8 cellular contexts compared by ENCODE assay signal in genomic region chr3:75434937-75435778, GRCh38.
DNase-seq lines count a peak whose midpoint lies in the region; ATAC-seq, FAIRE-seq and TF ChIP-seq lines count a peak whose summit lies in the region.
"Not testable (repeated sequence)": the region's sequence is repeated elsewhere in the genome, so short reads cannot be mapped to it uniquely, and the experiment has no call there.

No MANE protein-coding gene starts in this region.

- not testable (repeated sequence) for TF ChIP-seq CTCF in OCI-LY3 (IDR thresholded peaks at IDR 0.05; ENCODE audit: low read depth, low read length); endothelial cell of umbilical vein (IDR thresholded peaks at IDR 0.05; ENCODE audit: extremely low read depth in 1 of 2, insufficient read depth in 1 of 2, low read depth in 1 of 2, low read length in 2 of 2); mesothelial cell of epicardium (IDR thresholded peaks at IDR 0.05; ENCODE audit: unreplicated experiment)

- POLR2A ChIA-PET in endothelial cell of umbilical vein (lab: Charles Lee), result not testable (repeated sequence)

- not testable (repeated sequence) for H3K27me3 Mint-ChIP-seq in mesothelial cell of epicardium (ENCODE audit: low read depth)

- CTCF ChIA-PET in endothelial cell of umbilical vein (lab: Charles Lee), result interaction anchor here (1.4 kb wide), 1 partner anchor 243 kb away, joined by 4 read pairs; no protein-coding TSS in a partner anchor

- ATAC-seq in GM21515 (IDR thresholded peaks at IDR 0.05; ENCODE audit: unreplicated experiment), result peak; percentile 99

- H3K36me3 ChIP-seq in HUES6 (ENCODE audit: control insufficient read depth, insufficient read depth, low read length); OCI-LY3 (replicated peaks; ENCODE audit: low read depth, low read length); endothelial cell of umbilical vein (ENCODE audit: control insufficient read depth in 2 of 2, extremely low read depth in 1 of 2, insufficient read depth in 2 of 2, low read length in 2 of 2): not testable (repeated sequence)

- H3K9me3 Mint-ChIP-seq in mesothelial cell of epicardium, result not testable (repeated sequence)

- DNase-seq in COLO668 (lab: John Stamatoyannopoulos, UW; ENCODE audit: unreplicated experiment) (peak; percentile 93), activated T-cell treated with anti-CD3 and anti-CD28 coated beads for 24 hours (ENCODE audit: low read depth) (peak; percentile 96), endothelial cell of umbilical vein (ENCODE audit: low read depth, low spot score) (peak; percentile 93), mesothelial cell of epicardium (ENCODE audit: low spot score in 2 of 2, unreplicated experiment in 2 of 2) (peak; percentile 97 to 98)
- peak; percentile 96 for DNase-seq in stimulated activated CD8-positive, alpha-beta memory T cell treated with anti-CD3 and anti-CD28 coated beads, Interleukin-15, amount 100 ng/mL, for 24 hours (ENCODE audit: low read depth)

- not testable (repeated sequence) for H4K20me1 ChIP-seq in OCI-LY3 (ENCODE audit: insufficient read depth, low read length); endothelial cell of umbilical vein (replicated peaks; ENCODE audit: control insufficient read depth, extremely low read depth, insufficient read depth, low read length)

- H3K4me1 ChIP-seq in HUES6 (ENCODE audit: control insufficient read depth, insufficient read depth, low read length); OCI-LY3 (ENCODE audit: low read length): not testable (repeated sequence)
- peaks cover 16% of the 10 kb centered on the region for H3K4me1 ChIP-seq in endothelial cell of umbilical vein (ENCODE audit: control insufficient read depth, extremely low read depth, insufficient read depth, low read length)

- not testable (repeated sequence) for TF ChIP-seq POLR2A in endothelial cell of umbilical vein (IDR thresholded peaks at IDR 0.05; ENCODE audit: low read depth, low read length)

- intact Hi-C loops in endothelial cell of umbilical vein (cut with micrococcal nuclease), result not testable (repeated sequence)

- H3K4me3 Mint-ChIP-seq in mesothelial cell of epicardium, result peak overlapping the region; percentile 93

- dilution Hi-C loops in endothelial cell of umbilical vein (cut with MboI; ENCODE audit: extremely low pct_ligation_motif_present, low sequenced_read_pairs), result not testable (repeated sequence)

- H3K27me3 ChIP-seq in HUES6 (ENCODE audit: control insufficient read depth, insufficient read depth, low read length); OCI-LY3 (ENCODE audit: low read depth, low read length); endothelial cell of umbilical vein (ENCODE audit: control insufficient read depth in 2 of 2, insufficient read depth in 2 of 2, low read length in 2 of 2): not testable (repeated sequence)

- H3K9me1 ChIP-seq in endothelial cell of umbilical vein (replicated peaks; ENCODE audit: control insufficient read depth, extremely low read depth, insufficient read depth, low read length), result not testable (repeated sequence)

- BruUV-seq in endothelial cell of umbilical vein (replicated peaks; lab: Mats Ljungman, UMichigan), result not testable (repeated sequence)

- not testable (repeated sequence) for H3K27ac ChIP-seq in HUES6 (ENCODE audit: low read depth, low read length)
- H3K27ac ChIP-seq in OCI-LY3 (ENCODE audit: low read length) (peak overlapping the region; percentile 41), endothelial cell of umbilical vein (ENCODE audit: insufficient read depth, low read depth, low read length) (peak overlapping the region; percentile 66)

- H3K9me3 ChIP-seq in HUES6 (ENCODE audit: control insufficient read depth, insufficient read depth, low read depth, low read length); OCI-LY3 (ENCODE audit: insufficient read depth, low read length); endothelial cell of umbilical vein (replicated peaks; ENCODE audit: control insufficient read depth, insufficient read depth, low read length): not testable (repeated sequence)

- peak overlapping the region; percentile 68 for H3K4me3 ChIP-seq in HUES6 (ENCODE audit: low read depth, low read length)
- peak overlapping the region; percentile 73 for H3K4me3 ChIP-seq in OCI-LY3 (ENCODE audit: low read length)
- H3K4me3 ChIP-seq in endothelial cell of umbilical vein (replicated peaks in 1 of 3; ENCODE audit: insufficient read depth in 1 of 3, low read depth in 1 of 3, low read length in 3 of 3), result peak overlapping the region in 2 of 3 experiments; percentile 11 to 57

- not testable (repeated sequence) for H2AFZ ChIP-seq in OCI-LY3 (ENCODE audit: low read depth, low read length); endothelial cell of umbilical vein (ENCODE audit: low read depth, low read length)

- H3K36me3 Mint-ChIP-seq in mesothelial cell of epicardium, result not testable (repeated sequence)

- H3K79me2 ChIP-seq in OCI-LY3 (ENCODE audit: low read length); endothelial cell of umbilical vein (ENCODE audit: control insufficient read depth, insufficient read depth, low read length): not testable (repeated sequence)

- H3K4me1 Mint-ChIP-seq in mesothelial cell of epicardium, result peaks cover 17% of the 10 kb centered on the region

- peak; percentile 88 for FAIRE-seq in endothelial cell of umbilical vein (lab: Jason Lieb, UNC)

- peak overlapping the region; percentile 83 for H3K9ac ChIP-seq in HUES6 (ENCODE audit: low read length)
- H3K9ac ChIP-seq in OCI-LY3 (ENCODE audit: low read length), result peak overlapping the region; percentile 52; the same call in 1 of the 2 replicates
- peak overlapping the region; percentile 67 for H3K9ac ChIP-seq in endothelial cell of umbilical vein (replicated peaks; ENCODE audit: extremely low read depth, insufficient read depth, low read length)

- H3K27ac Mint-ChIP-seq in mesothelial cell of epicardium, result peak overlapping the region; percentile 99

- H3K4me2 ChIP-seq in OCI-LY3 (ENCODE audit: low read length); endothelial cell of umbilical vein (ENCODE audit: insufficient read depth, low read length): not testable (repeated sequence)
